ENCODE assay signal across 8 cellular contexts in the genomic region with DNA sequence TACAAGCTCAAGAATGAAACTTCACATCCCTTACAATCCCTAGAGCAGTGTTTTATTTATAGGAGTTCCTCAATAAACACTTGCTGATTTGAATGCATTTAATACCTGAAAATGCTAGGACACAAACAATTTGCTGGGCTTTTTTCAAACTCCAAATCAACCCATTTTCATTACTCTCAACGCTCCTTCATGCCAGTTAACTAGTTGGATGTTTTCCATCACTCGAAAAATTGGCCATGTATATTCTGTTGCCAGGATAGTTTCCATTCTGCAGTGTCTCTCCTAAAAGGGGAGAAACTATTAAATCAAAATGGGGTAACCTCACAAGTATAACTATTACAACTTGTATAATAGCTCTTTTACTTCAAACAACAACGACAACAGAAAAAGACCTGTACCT. TPM values are rescaled to one million over a fixed set of nuclear protein-coding genes. Genes with fewer than 3 reads are reported as not detected.
A peak's percentile ranks its signal among the peaks of the same experiment; 100 is the strongest.
DNase-seq lines count a peak whose midpoint lies in the region; ATAC-seq and TF ChIP-seq lines count a peak whose summit lies in the region.

No MANE protein-coding gene starts in this region.

- peak overlapping the region; percentile 91 to 98 (median 97) for H3K4me3 Mint-ChIP-seq in naive B cell

- H3K36me3 Mint-ChIP-seq in naive B cell, result peaks cover 13 to 23% of the 10 kb centered on the region in 2 donors

- H2AFZ ChIP-seq in KMS-11 (ENCODE audit: low read depth), result peak overlapping the region; percentile 79

- H3K79me2 ChIP-seq in KMS-11 (ENCODE audit: insufficient read depth, low read depth), result no peaks in the 10 kb centered on the region

- peak overlapping the region; percentile 89; the same call in 1 of the 2 replicates for H3K9ac ChIP-seq in KMS-11

- H3K4me3 ChIP-seq in AG10803 (ENCODE audit: low read length), result peak overlapping the region; percentile 79
- H3K4me3 ChIP-seq in KMS-11 (IDR thresholded peaks at IDR 0.05; ENCODE audit: insufficient read depth, low read depth, low read length), result no peak overlapping the region

- H3K27me3 ChIP-seq in KMS-11 (ENCODE audit: insufficient read depth, low read depth), result no peaks in the 10 kb centered on the region

- peak overlapping the region; percentile 81 for H3K4me2 ChIP-seq in KMS-11

- H3K27ac Mint-ChIP-seq in naive B cell, result peak overlapping the region in 5 of 6 donors; percentile 74 to 99 (median 99)

- H4K20me1 ChIP-seq in KMS-11 (ENCODE audit: insufficient read depth), result no peaks in the 10 kb centered on the region

- peaks cover 0 to 4% (median 0%) of the 10 kb centered on the region in 7 donors for H3K9me3 Mint-ChIP-seq in naive B cell

- peaks cover 18 to 41% (median 20%) of the 10 kb centered on the region in 3 donors for H3K4me1 Mint-ChIP-seq in naive B cell

- no peak for DNase-seq in AG10803 (ENCODE audit: low read depth)
- peak; percentile 12 for DNase-seq in cerebellar cortex (ENCODE audit: low spot score)
- no peak for DNase-seq in naive B cell
- no peak for DNase-seq in GM10266 (ENCODE audit: extremely low spot score)
- no peak for DNase-seq in NCI-H2029 (lab: John Stamatoyannopoulos, UW)
- DNase-seq in hepatic stellate cell (ENCODE audit: low spot score), result no peak
- no peak for DNase-seq in globus pallidus (ENCODE audit: low spot score)

- peak overlapping the region; percentile 93 for H3K27ac ChIP-seq in KMS-11

- no peak for TF ChIP-seq CTCF in AG10803 (conservative IDR thresholded peaks at IDR 0.05; ENCODE audit: low read length)
- TF ChIP-seq CTCF in KMS-11 (conservative IDR thresholded peaks at IDR 0.05; ENCODE audit: low read depth, low read length), result no peak
- TF ChIP-seq CTCF in GM10266 (IDR thresholded peaks at IDR 0.05; ENCODE audit: control insufficient read depth, insufficient read depth, low read depth, missing control alignments), result no peak

- ATAC-seq in naive B cell (ENCODE audit: low read depth in 2 of 2), result no peak

- peaks cover 29% of the 10 kb centered on the region for H3K4me1 ChIP-seq in KMS-11 (ENCODE audit: low read depth, poor library complexity, severe bottlenecking)

- H3K36me3 ChIP-seq in KMS-11 (ENCODE audit: insufficient read depth), result no peaks in the 10 kb centered on the region

- H3K27me3 Mint-ChIP-seq in naive B cell, result no peaks in the 10 kb centered on the region

RNA-seq across cellular contexts. Expression of gene GBE1, which starts 1.2 kb away (rescaled TPM):
- 10 to 100 TPM; 13.2 to 20.9 (median 18.1) TPM for polyA plus RNA-seq in naive B cell (ENCODE audit: low read depth in 6 of 6)
